3 cellular contexts compared by ENCODE assay signal in the genomic region with DNA sequence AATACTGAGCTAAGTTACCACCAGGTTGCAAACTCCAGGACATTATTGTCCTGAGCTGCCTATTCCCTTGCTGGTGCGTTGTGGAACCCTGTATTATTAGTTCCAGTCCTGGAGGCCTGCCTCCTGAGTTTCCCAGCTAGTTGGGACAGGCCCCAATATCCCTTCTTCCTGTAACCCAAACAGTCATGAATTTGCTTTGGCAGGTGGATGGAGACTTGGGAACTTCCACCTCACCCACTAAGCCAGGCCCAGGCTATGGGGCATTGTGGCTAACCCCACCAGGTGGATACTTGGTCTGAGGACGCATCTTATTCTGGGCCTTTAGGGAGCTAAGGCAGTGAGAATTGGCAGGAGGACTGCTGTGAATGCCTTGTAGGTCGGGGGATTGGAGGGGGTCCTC.
A peak's percentile ranks its signal among the peaks of the same experiment; 100 is the strongest.
TF ChIP-seq lines count a peak whose summit lies in the region.

No MANE protein-coding gene starts in this region.

TF ChIP-seq in SK-N-SH treated with all-trans-retinoic acid at 6 μM for 48 hours, 23 proteins besides CTCF, POLR2A, EP300 and RAD21:
- TF ChIP-seq ZNF70 (CRISPR knock-in tag; IDR thresholded peaks at IDR 0.05) (no peak), ESRRG (CRISPR knock-in tag; IDR thresholded peaks at IDR 0.05) (no peak), PPARA (CRISPR knock-in tag; IDR thresholded peaks at IDR 0.05; ENCODE audit: borderline replicate concordance) (no peak), ISL1 (CRISPR knock-in tag; IDR thresholded peaks at IDR 0.05) (no peak), ZNF8 (CRISPR knock-in tag; IDR thresholded peaks at IDR 0.05) (no peak), TCF4 (CRISPR knock-in tag; IDR thresholded peaks at IDR 0.05; ENCODE audit: borderline replicate concordance) (no peak)
- TF ChIP-seq, protein P1, sequence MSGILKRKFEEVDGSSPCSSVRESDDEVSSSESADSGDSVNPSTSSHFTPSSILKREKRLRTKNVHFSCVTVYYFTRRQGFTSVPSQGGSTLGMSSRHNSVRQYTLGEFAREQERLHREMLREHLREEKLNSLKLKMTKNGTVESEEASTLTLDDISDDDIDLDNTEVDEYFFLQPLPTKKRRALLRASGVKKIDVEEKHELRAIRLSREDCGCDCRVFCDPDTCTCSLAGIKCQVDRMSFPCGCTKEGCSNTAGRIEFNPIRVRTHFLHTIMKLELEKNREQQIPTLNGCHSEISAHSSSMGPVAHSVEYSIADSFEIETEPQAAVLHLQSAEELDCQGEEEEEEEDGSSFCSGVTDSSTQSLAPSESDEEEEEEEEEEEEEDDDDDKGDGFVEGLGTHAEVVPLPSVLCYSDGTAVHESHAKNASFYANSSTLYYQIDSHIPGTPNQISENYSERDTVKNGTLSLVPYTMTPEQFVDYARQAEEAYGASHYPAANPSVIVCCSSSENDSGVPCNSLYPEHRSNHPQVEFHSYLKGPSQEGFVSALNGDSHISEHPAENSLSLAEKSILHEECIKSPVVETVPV (CRISPR knock-in tag; IDR thresholded peaks at IDR 0.05) = no peak
- TF ChIP-seq, protein P2, sequence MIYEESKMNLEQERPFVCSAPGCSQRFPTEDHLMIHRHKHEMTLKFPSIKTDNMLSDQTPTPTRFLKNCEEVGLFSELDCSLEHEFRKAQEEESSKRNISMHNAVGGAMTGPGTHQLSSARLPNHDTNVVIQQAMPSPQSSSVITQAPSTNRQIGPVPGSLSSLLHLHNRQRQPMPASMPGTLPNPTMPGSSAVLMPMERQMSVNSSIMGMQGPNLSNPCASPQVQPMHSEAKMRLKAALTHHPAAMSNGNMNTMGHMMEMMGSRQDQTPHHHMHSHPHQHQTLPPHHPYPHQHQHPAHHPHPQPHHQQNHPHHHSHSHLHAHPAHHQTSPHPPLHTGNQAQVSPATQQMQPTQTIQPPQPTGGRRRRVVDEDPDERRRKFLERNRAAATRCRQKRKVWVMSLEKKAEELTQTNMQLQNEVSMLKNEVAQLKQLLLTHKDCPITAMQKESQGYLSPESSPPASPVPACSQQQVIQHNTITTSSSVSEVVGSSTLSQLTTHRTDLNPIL (CRISPR knock-in tag; IDR thresholded peaks at IDR 0.05; ENCODE audit: low read depth) = no peak

TF ChIP-seq in SK-N-SH, 30 proteins besides CTCF, POLR2A, EP300 and RAD21:
- no peak for TF ChIP-seq FOXM1 (IDR thresholded peaks at IDR 0.05; ENCODE audit: low read depth)
- no peak for TF ChIP-seq MXI1 (IDR thresholded peaks at IDR 0.05; ENCODE audit: low read depth, low read length)
- TF ChIP-seq TAF1 (IDR thresholded peaks at IDR 0.05; ENCODE audit: borderline replicate concordance, low read depth, low read length) = no peak
- no peak for TF ChIP-seq MEF2A (IDR thresholded peaks at IDR 0.05; ENCODE audit: borderline replicate concordance, low read depth)
- TF ChIP-seq, protein P3, sequence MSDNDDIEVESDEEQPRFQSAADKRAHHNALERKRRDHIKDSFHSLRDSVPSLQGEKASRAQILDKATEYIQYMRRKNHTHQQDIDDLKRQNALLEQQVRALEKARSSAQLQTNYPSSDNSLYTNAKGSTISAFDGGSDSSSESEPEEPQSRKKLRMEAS (IDR thresholded peaks at IDR 0.05; ENCODE audit: low read depth) = no peak
- TF ChIP-seq NFIC (IDR thresholded peaks at IDR 0.05; ENCODE audit: borderline replicate concordance) = no peak
- no peak for TF ChIP-seq NRF1 (IDR thresholded peaks at IDR 0.05; ENCODE audit: low read depth, low read length)
- TF ChIP-seq USF1 (IDR thresholded peaks at IDR 0.05; ENCODE audit: borderline replicate concordance, low read depth) = no peak
- TF ChIP-seq RXRA (IDR thresholded peaks at IDR 0.05; ENCODE audit: borderline replicate concordance, low read depth) = no peak
- TF ChIP-seq EZH2phosphoT487 (IDR thresholded peaks at IDR 0.05; ENCODE audit: borderline replicate concordance, low read depth) = no peak
- no peak for TF ChIP-seq JUND (IDR thresholded peaks at IDR 0.05)
- no peak for TF ChIP-seq TCF12 (IDR thresholded peaks at IDR 0.05)
- TF ChIP-seq SIN3A (IDR thresholded peaks at IDR 0.05; ENCODE audit: borderline replicate concordance, low read depth, low read length) = no peak
- TF ChIP-seq IRF3 (IDR thresholded peaks at IDR 0.05; ENCODE audit: low read depth, low read length) = no peak

TF ChIP-seq in PFSK-1, 5 proteins besides CTCF, POLR2A, EP300 and RAD21:
- TF ChIP-seq POLR2AphosphoS5 (IDR thresholded peaks at IDR 0.05; ENCODE audit: low read depth, low read length) (peak; percentile 18), TAF1 (IDR thresholded peaks at IDR 0.05; ENCODE audit: borderline replicate concordance, insufficient read depth, low read length) (no peak), SIN3A (IDR thresholded peaks at IDR 0.05; ENCODE audit: borderline replicate concordance, insufficient read depth, low read length) (no peak), FOXP2 (optimal IDR thresholded peaks at IDR 0.05; ENCODE audit: borderline replicate concordance, extremely low read depth, extremely low read length, insufficient read depth) (no peak)
- TF ChIP-seq, protein P4, sequence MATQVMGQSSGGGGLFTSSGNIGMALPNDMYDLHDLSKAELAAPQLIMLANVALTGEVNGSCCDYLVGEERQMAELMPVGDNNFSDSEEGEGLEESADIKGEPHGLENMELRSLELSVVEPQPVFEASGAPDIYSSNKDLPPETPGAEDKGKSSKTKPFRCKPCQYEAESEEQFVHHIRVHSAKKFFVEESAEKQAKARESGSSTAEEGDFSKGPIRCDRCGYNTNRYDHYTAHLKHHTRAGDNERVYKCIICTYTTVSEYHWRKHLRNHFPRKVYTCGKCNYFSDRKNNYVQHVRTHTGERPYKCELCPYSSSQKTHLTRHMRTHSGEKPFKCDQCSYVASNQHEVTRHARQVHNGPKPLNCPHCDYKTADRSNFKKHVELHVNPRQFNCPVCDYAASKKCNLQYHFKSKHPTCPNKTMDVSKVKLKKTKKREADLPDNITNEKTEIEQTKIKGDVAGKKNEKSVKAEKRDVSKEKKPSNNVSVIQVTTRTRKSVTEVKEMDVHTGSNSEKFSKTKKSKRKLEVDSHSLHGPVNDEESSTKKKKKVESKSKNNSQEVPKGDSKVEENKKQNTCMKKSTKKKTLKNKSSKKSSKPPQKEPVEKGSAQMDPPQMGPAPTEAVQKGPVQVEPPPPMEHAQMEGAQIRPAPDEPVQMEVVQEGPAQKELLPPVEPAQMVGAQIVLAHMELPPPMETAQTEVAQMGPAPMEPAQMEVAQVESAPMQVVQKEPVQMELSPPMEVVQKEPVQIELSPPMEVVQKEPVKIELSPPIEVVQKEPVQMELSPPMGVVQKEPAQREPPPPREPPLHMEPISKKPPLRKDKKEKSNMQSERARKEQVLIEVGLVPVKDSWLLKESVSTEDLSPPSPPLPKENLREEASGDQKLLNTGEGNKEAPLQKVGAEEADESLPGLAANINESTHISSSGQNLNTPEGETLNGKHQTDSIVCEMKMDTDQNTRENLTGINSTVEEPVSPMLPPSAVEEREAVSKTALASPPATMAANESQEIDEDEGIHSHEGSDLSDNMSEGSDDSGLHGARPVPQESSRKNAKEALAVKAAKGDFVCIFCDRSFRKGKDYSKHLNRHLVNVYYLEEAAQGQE (IDR thresholded peaks at IDR 0.05; ENCODE audit: insufficient read depth in 1 of 2, low read depth in 2 of 2, low read length in 2 of 2) = no peak
